13 cellular contexts compared by ENCODE assay signal in the genomic region with DNA sequence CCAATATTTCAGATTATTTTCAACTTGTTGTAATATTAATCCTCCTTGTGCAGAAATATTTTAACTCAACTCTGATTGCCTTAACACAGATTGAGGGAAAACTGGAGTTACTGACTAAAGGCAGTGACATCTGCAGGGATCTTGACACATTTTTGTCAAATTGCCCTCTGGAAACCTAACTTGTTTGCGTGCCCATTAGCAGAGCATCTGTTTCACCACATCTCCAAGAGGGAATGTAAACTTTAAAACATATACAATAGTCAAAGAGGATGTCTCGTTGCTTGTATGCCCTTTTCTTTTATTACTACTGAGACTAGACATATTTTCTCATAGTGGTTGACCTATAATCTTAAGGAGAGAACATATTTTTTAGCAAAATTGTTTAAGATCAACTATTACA.
"Had no signal": no experiment of that assay in that cellular context is flagged by ENCODE, and none has a peak within 500 bp of the region (broad histone marks: within the 10 kb centered on the region; RNA-seq: fewer than 3 reads in every experiment).

No MANE protein-coding gene starts in this region.

- H3K36me3 ChIP-seq: thoracic aorta, uterus had no signal

- H3K4me3 ChIP-seq: ascending aorta, hepatocyte, thoracic aorta, uterus had no signal

- H3K27ac Mint-ChIP-seq: activated naive CD8-positive, alpha-beta T cell treated with anti-CD3 and anti-CD28 coated beads, Interleukin-2, amount 50 U/mL, for 24 hours; naive thymus-derived CD4-positive, alpha-beta T cell; stimulated activated naive CD8-positive, alpha-beta T cell treated with anti-CD3 and anti-CD28 coated beads, Interleukin-15, amount 100 ng/mL, for 72 hours had no signal

- H3K27me3 Mint-ChIP-seq: activated naive CD8-positive, alpha-beta T cell treated with anti-CD3 and anti-CD28 coated beads, Interleukin-2, amount 50 U/mL, for 24 hours; naive thymus-derived CD4-positive, alpha-beta T cell; stimulated activated naive CD8-positive, alpha-beta T cell treated with anti-CD3 and anti-CD28 coated beads, Interleukin-15, amount 100 ng/mL, for 72 hours had no signal

- H3K4me1 ChIP-seq: uterus had no signal

- H3K9me3 Mint-ChIP-seq: activated naive CD8-positive, alpha-beta T cell treated with anti-CD3 and anti-CD28 coated beads, Interleukin-2, amount 50 U/mL, for 24 hours; naive thymus-derived CD4-positive, alpha-beta T cell; stimulated activated naive CD8-positive, alpha-beta T cell treated with anti-CD3 and anti-CD28 coated beads, Interleukin-15, amount 100 ng/mL, for 72 hours had no signal

- DNase-seq: activated CD4-positive, alpha-beta T cell treated with anti-CD3 and anti-CD28 coated beads for 48 hours; activated CD8-positive, alpha-beta memory T cell treated with anti-CD3 and anti-CD28 coated beads for 24 hours; activated naive CD4-positive, alpha-beta T cell treated with Interleukin-2 at 50 U/mL for 16 hours; activated naive CD8-positive, alpha-beta T cell treated with anti-CD3 and anti-CD28 coated beads, Interleukin-2, amount 50 U/mL, for 24 hours; naive thymus-derived CD4-positive, alpha-beta T cell; retina; stimulated activated CD4-positive, alpha-beta T cell treated with anti-CD3 and anti-CD28 coated beads, Interleukin-4, amount 100 ng/mL, for 4 hours; stimulated activated naive CD8-positive, alpha-beta T cell treated with anti-CD3 and anti-CD28 coated beads, Interleukin-15, amount 100 ng/mL, for 72 hours; T1000; uterus had no signal

- H3K27ac ChIP-seq: ascending aorta, hepatocyte, thoracic aorta, uterus had no signal

- H3K9me3 ChIP-seq: ascending aorta, thoracic aorta, uterus had no signal

- H3K4me3 Mint-ChIP-seq: activated naive CD8-positive, alpha-beta T cell treated with anti-CD3 and anti-CD28 coated beads, Interleukin-2, amount 50 U/mL, for 24 hours; naive thymus-derived CD4-positive, alpha-beta T cell; stimulated activated naive CD8-positive, alpha-beta T cell treated with anti-CD3 and anti-CD28 coated beads, Interleukin-15, amount 100 ng/mL, for 72 hours had no signal

- ATAC-seq: activated naive CD8-positive, alpha-beta T cell treated with anti-CD3 and anti-CD28 coated beads, Interleukin-2, amount 50 U/mL, for 24 hours; naive thymus-derived CD4-positive, alpha-beta T cell; stimulated activated naive CD8-positive, alpha-beta T cell treated with anti-CD3 and anti-CD28 coated beads, Interleukin-15, amount 100 ng/mL, for 72 hours had no signal

- H3K27me3 ChIP-seq: ascending aorta, hepatocyte, uterus had no signal
